ENCODE assay signal across 18 cellular contexts in the genomic region with DNA sequence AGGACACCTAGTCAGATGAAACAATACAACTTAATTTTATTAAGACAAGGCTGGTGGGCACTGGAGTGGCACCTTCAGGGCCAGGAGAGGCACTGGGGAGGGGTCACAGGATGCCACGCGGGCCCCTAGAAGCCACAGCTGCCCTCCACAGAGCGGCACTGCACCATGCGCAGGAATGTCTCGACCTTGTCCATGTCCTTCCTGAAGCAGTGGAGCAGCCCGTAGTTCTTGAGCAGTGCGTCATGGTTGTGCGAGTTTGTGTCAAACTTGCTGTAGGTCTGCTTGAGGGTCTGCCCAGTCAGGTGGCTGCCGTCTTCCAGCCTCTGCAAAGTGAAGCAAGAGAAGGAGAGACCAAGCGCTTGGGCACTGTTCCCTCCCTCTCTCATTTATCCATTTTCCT. TPM values are rescaled to one million over a fixed set of nuclear protein-coding genes. Genes with fewer than 3 reads are reported as not detected.
"Had no signal": no experiment of that assay in that cellular context is flagged by ENCODE, and none has a peak within 500 bp of the region (broad histone marks: within the 10 kb centered on the region; RNA-seq: fewer than 3 reads in every experiment).

No MANE protein-coding gene starts in this region.

RNA-seq across cellular contexts. Expression of a gene that starts 1.5 kb away (rescaled TPM):
- total RNA-seq: myocyte; naive thymus-derived CD8-positive, alpha-beta T cell; natural killer cell treated with Interleukin-12 subunit alpha and Interleukin-12 subunit beta and Interleukin-15 and Interleukin-18, amount 100 ng/mL, for 72 hours; neural crest cell; omental fat pad; osteocyte; pancreas; pulmonary artery endothelial cell; right atrium auricular region; sciatic nerve; smooth muscle cell; spleen; suprapubic skin; testis; tibial nerve; ureter; uterus had no signal
- polyA plus RNA-seq: naive thymus-derived CD8-positive, alpha-beta T cell; pancreas; smooth muscle cell had no signal

RNA-seq across cellular contexts. Expression of a gene that starts 9.1 kb away (rescaled TPM):
- total RNA-seq: myocyte; naive thymus-derived CD8-positive, alpha-beta T cell; natural killer cell treated with Interleukin-12 subunit alpha and Interleukin-12 subunit beta and Interleukin-15 and Interleukin-18, amount 100 ng/mL, for 72 hours; neural crest cell; omental fat pad; osteocyte; pancreas; prostate gland; pulmonary artery endothelial cell; right atrium auricular region; sciatic nerve; smooth muscle cell; suprapubic skin; tibial nerve; ureter; uterus had no signal
- polyA plus RNA-seq: naive thymus-derived CD8-positive, alpha-beta T cell; pancreas; smooth muscle cell had no signal

RNA-seq across cellular contexts. Expression of a gene that starts 13.2 kb away (rescaled TPM):
- total RNA-seq: myocyte; naive thymus-derived CD8-positive, alpha-beta T cell; natural killer cell treated with Interleukin-12 subunit alpha and Interleukin-12 subunit beta and Interleukin-15 and Interleukin-18, amount 100 ng/mL, for 72 hours; neural crest cell; omental fat pad; osteocyte; pancreas; prostate gland; pulmonary artery endothelial cell; right atrium auricular region; sciatic nerve; smooth muscle cell; spleen; suprapubic skin; tibial nerve; ureter; uterus had no signal
- polyA plus RNA-seq: naive thymus-derived CD8-positive, alpha-beta T cell; pancreas; smooth muscle cell; spleen had no signal

RNA-seq across cellular contexts. Expression of a gene that starts 22.5 kb away (rescaled TPM):
- total RNA-seq: osteocyte, smooth muscle cell had no signal
- polyA plus RNA-seq: smooth muscle cell had no signal

RNA-seq across cellular contexts. Expression of a gene that starts 27.8 kb away (rescaled TPM):
- total RNA-seq: myocyte; naive thymus-derived CD8-positive, alpha-beta T cell; natural killer cell treated with Interleukin-12 subunit alpha and Interleukin-12 subunit beta and Interleukin-15 and Interleukin-18, amount 100 ng/mL, for 72 hours; neural crest cell; omental fat pad; osteocyte; pancreas; prostate gland; pulmonary artery endothelial cell; right atrium auricular region; sciatic nerve; smooth muscle cell; spleen; suprapubic skin; tibial nerve; ureter; uterus had no signal
- polyA plus RNA-seq: naive thymus-derived CD8-positive, alpha-beta T cell; pancreas; smooth muscle cell; spleen had no signal
